8 cellular contexts compared by ENCODE assay signal in the genomic region with DNA sequence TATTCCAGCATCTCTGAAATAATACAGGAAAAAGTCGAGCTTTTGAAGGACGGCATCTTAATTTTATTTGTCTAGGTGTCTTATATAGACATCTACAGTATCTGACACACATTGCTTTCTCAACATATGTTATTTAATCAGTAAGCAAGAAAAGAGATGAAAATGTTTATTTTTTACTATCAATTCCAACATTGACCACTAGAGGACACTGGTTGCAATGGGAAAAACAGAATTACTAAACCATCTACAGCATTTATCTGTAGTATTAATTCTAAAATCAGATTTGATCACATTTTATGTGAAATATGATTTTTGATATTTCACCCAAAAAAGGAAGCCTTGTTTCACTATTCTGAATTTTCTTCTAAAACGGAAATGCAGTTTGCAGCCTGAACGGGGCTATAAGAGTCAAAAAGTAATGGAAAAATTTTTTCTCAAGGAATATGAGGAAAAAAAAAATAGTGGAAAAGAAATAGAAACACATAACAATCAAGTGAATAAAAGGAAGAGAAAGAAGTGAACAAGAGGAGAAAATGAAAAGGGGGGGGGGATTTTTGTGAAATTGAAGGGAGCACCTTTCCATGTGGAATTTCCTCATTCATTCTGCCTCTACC.
DNase-seq lines count a peak whose midpoint lies in the region; ATAC-seq and TF ChIP-seq lines count a peak whose summit lies in the region.

No MANE protein-coding gene starts in this region.

- no peaks in the 10 kb centered on the region for H3K4me1 ChIP-seq in Karpas-422 (ENCODE audit: low read length)

- no peak overlapping the region for H3K4me2 ChIP-seq in Karpas-422 (ENCODE audit: low read depth, low read length, poor library complexity, severe bottlenecking)

- H3K79me2 ChIP-seq in Karpas-422 (ENCODE audit: low read length), result no peaks in the 10 kb centered on the region

- no peak overlapping the region for H3K27ac Mint-ChIP-seq in nephron progenitor cell
- H3K27ac Mint-ChIP-seq in activated T-helper 2 cell treated with anti-CD3 and anti-CD28 coated beads, Interferon-gamma antibody, Interleukin-2, Interleukin-4, amounts not matched to agents 10 μg/mL and 5 μg/mL and 100 μg/mL, durations not matched to agents 14 hours and 24 hours and 36 hours, result no peak overlapping the region

- no peak overlapping the region for H3K4me3 ChIP-seq in Karpas-422 (ENCODE audit: low read length)
- no peak overlapping the region for H3K4me3 ChIP-seq in cardiac fibroblast (replicated peaks in 1 of 2; ENCODE audit: low read depth in 2 of 2, low read length in 2 of 2)

- no peaks in the 10 kb centered on the region for H3K9me3 Mint-ChIP-seq in nephron progenitor cell
- H3K9me3 Mint-ChIP-seq in activated T-helper 2 cell treated with anti-CD3 and anti-CD28 coated beads, Interferon-gamma antibody, Interleukin-2, Interleukin-4, amounts not matched to agents 10 μg/mL and 5 μg/mL and 100 μg/mL, durations not matched to agents 14 hours and 24 hours and 36 hours, result no peaks in the 10 kb centered on the region

- peak; percentile 23 for DNase-seq in EH (ENCODE audit: low read depth)
- peak; percentile 76 for DNase-seq in Karpas-422
- DNase-seq in cardiac fibroblast (ENCODE audit: low read depth in 2 of 2), result peak; percentile 41 to 55
- DNase-seq in nephron progenitor cell, result no peak
- no peak for DNase-seq in NCI-H446 treated with DMSO at 0.1 percent for 48 hours (lab: John Stamatoyannopoulos, UW)
- DNase-seq in activated T-helper 2 cell treated with anti-CD3 and anti-CD28 coated beads, Interferon-gamma antibody, Interleukin-2, Interleukin-4, amounts not matched to agents 10 μg/mL and 5 μg/mL and 100 μg/mL, durations not matched to agents 14 hours and 24 hours and 36 hours (ENCODE audit: low spot score), result no peak

- H3K36me3 Mint-ChIP-seq in nephron progenitor cell (ENCODE audit: low read depth), result no peaks in the 10 kb centered on the region
- no peaks in the 10 kb centered on the region for H3K36me3 Mint-ChIP-seq in activated T-helper 2 cell treated with anti-CD3 and anti-CD28 coated beads, Interferon-gamma antibody, Interleukin-2, Interleukin-4, amounts not matched to agents 10 μg/mL and 5 μg/mL and 100 μg/mL, durations not matched to agents 14 hours and 24 hours and 36 hours (ENCODE audit: low read depth)

- H3K27me3 ChIP-seq in Karpas-422 (ENCODE audit: low read length), result no peaks in the 10 kb centered on the region

- no peaks in the 10 kb centered on the region for H3K9me3 ChIP-seq in Karpas-422 (ENCODE audit: low read length)

- H4K20me1 ChIP-seq in Karpas-422 (ENCODE audit: insufficient read depth, low read depth, low read length), result no peaks in the 10 kb centered on the region

- intact Hi-C loops in activated T-helper 2 cell treated with anti-CD3 and anti-CD28 coated beads, Interferon-gamma antibody, Interleukin-2, Interleukin-4, amounts not matched to agents 10 μg/mL and 5 μg/mL and 100 μg/mL, durations not matched to agents 14 hours and 24 hours and 36 hours (cut with micrococcal nuclease), result loop anchor here (2.0 to 5.0 kb wide), 3 partner anchors 35 to 415 kb away; partner anchors contain the start of genes NMRK1 and OSTF1

- TF ChIP-seq CTCF in cardiac fibroblast (IDR thresholded peaks at IDR 0.05; ENCODE audit: low read depth, low read length) (peak; percentile 79), nephron progenitor cell (IDR thresholded peaks at IDR 0.05) (peak; percentile 98)

- no peak overlapping the region for H3K27ac ChIP-seq in Karpas-422 (ENCODE audit: low read length)

- no peaks in the 10 kb centered on the region for H3K27me3 Mint-ChIP-seq in nephron progenitor cell (ENCODE audit: low read depth, poor library complexity)
- peaks cover 3% of the 10 kb centered on the region for H3K27me3 Mint-ChIP-seq in activated T-helper 2 cell treated with anti-CD3 and anti-CD28 coated beads, Interferon-gamma antibody, Interleukin-2, Interleukin-4, amounts not matched to agents 10 μg/mL and 5 μg/mL and 100 μg/mL, durations not matched to agents 14 hours and 24 hours and 36 hours (ENCODE audit: low read depth)

- H3K4me1 Mint-ChIP-seq in nephron progenitor cell, result no peaks in the 10 kb centered on the region
- H3K4me1 Mint-ChIP-seq in activated T-helper 2 cell treated with anti-CD3 and anti-CD28 coated beads, Interferon-gamma antibody, Interleukin-2, Interleukin-4, amounts not matched to agents 10 μg/mL and 5 μg/mL and 100 μg/mL, durations not matched to agents 14 hours and 24 hours and 36 hours (ENCODE audit: low read depth), result peaks cover 19% of the 10 kb centered on the region

- no peak for ATAC-seq in GM21390 (IDR thresholded peaks at IDR 0.05; ENCODE audit: unreplicated experiment)
- ATAC-seq in HG02623 (IDR thresholded peaks at IDR 0.05; ENCODE audit: unreplicated experiment), result no peak

- no peaks in the 10 kb centered on the region for H3K9me2 ChIP-seq in Karpas-422 (replicated peaks; ENCODE audit: insufficient read depth, low read length)

- H3K36me3 ChIP-seq in Karpas-422 (ENCODE audit: insufficient read depth, low read length), result no peaks in the 10 kb centered on the region

- no peak overlapping the region for H3K4me3 Mint-ChIP-seq in nephron progenitor cell
- no peak overlapping the region for H3K4me3 Mint-ChIP-seq in activated T-helper 2 cell treated with anti-CD3 and anti-CD28 coated beads, Interferon-gamma antibody, Interleukin-2, Interleukin-4, amounts not matched to agents 10 μg/mL and 5 μg/mL and 100 μg/mL, durations not matched to agents 14 hours and 24 hours and 36 hours (ENCODE audit: low read depth)

- no peak overlapping the region for H3K9ac ChIP-seq in Karpas-422 (ENCODE audit: low read length)

- H2AFZ ChIP-seq in Karpas-422 (ENCODE audit: low read length), result no peak overlapping the region

Comparison
In these comparisons a context has a peak if more than half of its experiments do, and no peak if none do; other contexts are left out.
1. DNase-seq: peak in EH (single experiment), Karpas-422 (single experiment) and cardiac fibroblast (2 of 2); none in nephron progenitor cell (single experiment), NCI-H446 treated with DMSO at 0.1 percent for 48 hours (single experiment) and activated T-helper 2 cell treated with anti-CD3 and anti-CD28 coated beads, Interferon-gamma antibody, Interleukin-2, Interleukin-4, amounts not matched to agents 10 μg/mL and 5 μg/mL and 100 μg/mL, durations not matched to agents 14 hours and 24 hours and 36 hours (single experiment).